In the genomic region with DNA sequence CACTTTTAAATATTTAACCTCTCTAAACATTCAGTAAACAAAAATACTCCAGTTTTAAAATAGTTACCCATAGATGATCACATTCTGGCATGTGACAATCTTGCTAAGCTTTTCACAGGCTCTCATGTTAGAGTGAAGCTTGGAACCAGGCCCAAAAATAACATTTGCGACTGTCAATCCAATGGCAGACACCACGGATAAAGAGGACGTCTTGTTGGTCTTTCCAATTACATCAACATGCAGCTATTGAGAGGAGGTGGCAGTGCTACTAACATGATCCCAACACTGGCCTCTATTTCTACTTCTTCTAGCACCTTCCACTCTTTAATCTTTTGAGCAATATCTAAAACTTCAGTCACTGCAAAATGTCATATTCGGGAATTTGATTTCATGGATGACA, we compare ENCODE assay signal across 12 cellular contexts.
DNase-seq lines count a peak whose midpoint lies in the region; ATAC-seq and TF ChIP-seq lines count a peak whose summit lies in the region.
"Had no signal": no experiment of that assay in that cellular context is flagged by ENCODE, and none has a peak within 500 bp of the region (broad histone marks: within the 10 kb centered on the region; RNA-seq: fewer than 3 reads in every experiment).

No MANE protein-coding gene starts in this region.

- H3K4me3 ChIP-seq in gastrocnemius medialis: no peak overlapping the region
- H3K4me3 ChIP-seq: A549, HAP-1 had no signal

- in situ Hi-C loops in gastrocnemius medialis (cut with MboI; ENCODE audit: low sequenced_read_pairs in 4 of 4): no loop called here

- H3K4me1 ChIP-seq in gastrocnemius medialis: peaks cover 0 to 9% of the 10 kb centered on the region in 2 donors
- H3K4me1 ChIP-seq: A549, HAP-1 had no signal

- ATAC-seq in left ventricle myocardium superior: peak; percentile 96
- ATAC-seq in gastrocnemius medialis: peak; percentile 77 to 79
- no peak for ATAC-seq in GM19035 (IDR thresholded peaks at IDR 0.05; ENCODE audit: unreplicated experiment)
- ATAC-seq in HG03159 (IDR thresholded peaks at IDR 0.05; ENCODE audit: unreplicated experiment): no peak
- ATAC-seq: A549, HepG2 had no signal

- intact Hi-C loops in left ventricle myocardium superior (cut with micrococcal nuclease) (no loop called here), gastrocnemius medialis (cut with DNase I; ENCODE audit: low total_unique reads) (no loop called here)

- no peak for TF ChIP-seq CTCF in gastrocnemius medialis (IDR thresholded peaks at IDR 0.05 in 4 of 5, conservative IDR thresholded peaks at IDR 0.05 in 1 of 5)

- H3K27ac ChIP-seq in gastrocnemius medialis: no peak overlapping the region
- H3K27ac ChIP-seq: A549 had no signal

- H3K36me3 ChIP-seq in gastrocnemius medialis: no peaks in the 10 kb centered on the region
- H3K36me3 ChIP-seq: HAP-1 had no signal

- H3K9me3 ChIP-seq in gastrocnemius medialis: no peaks in the 10 kb centered on the region
- H3K9me3 ChIP-seq: A549, HAP-1 had no signal

- H3K27me3 ChIP-seq in gastrocnemius medialis: no peaks in the 10 kb centered on the region

- peak; percentile 3 for DNase-seq in LHCN-M2 (ENCODE audit: low read depth)
- DNase-seq in NCI-H69 (lab: John Stamatoyannopoulos, UW): peak; percentile 8
- DNase-seq in left ventricle myocardium superior: no peak
- DNase-seq in gastrocnemius medialis: peak; percentile 6 to 27
- DNase-seq: CD8-positive, alpha-beta memory T cell; DMS53; GF-D8 had no signal

- no peak for TF ChIP-seq POLR2A in gastrocnemius medialis (IDR thresholded peaks at IDR 0.05)

Comparison
In these comparisons a context has a peak if more than half of its experiments do, and no peak if none do; other contexts are left out.
1. ATAC-seq: peak in left ventricle myocardium superior (single experiment) and gastrocnemius medialis (2 of 2); none in GM19035 (single experiment) and HG03159 (single experiment).